Comparison of ENCODE assay signal across 9 cellular contexts in genomic region chr19:54464044-54464623, GRCh38. TPM values are rescaled to one million over a fixed set of nuclear protein-coding genes. Genes with fewer than 3 reads are reported as not detected.
DNase-seq lines count a peak whose midpoint lies in the region; ATAC-seq and TF ChIP-seq lines count a peak whose summit lies in the region.
"Had no signal": no experiment of that assay in that cellular context is flagged by ENCODE, and none has a peak within 500 bp of the region (broad histone marks: within the 10 kb centered on the region; RNA-seq: fewer than 3 reads in every experiment).

No MANE protein-coding gene starts in this region.

- peak overlapping the region; percentile 37 for H2BK5ac ChIP-seq in IMR-90 (ENCODE audit: low read depth, low read length, poor library complexity, severe bottlenecking)

- no peak for TF ChIP-seq POLR2A in IMR-90 (IDR thresholded peaks at IDR 0.05; ENCODE audit: low read depth, low read length)

- peaks cover 28% of the 10 kb centered on the region for H3K4me1 Mint-ChIP-seq in nephron

- H3K4me3 Mint-ChIP-seq in nephron = peak overlapping the region; percentile 88

- no peak overlapping the region for H3K23ac ChIP-seq in IMR-90 (ENCODE audit: low read depth, low read length)

- no peak overlapping the region for H3K18ac ChIP-seq in IMR-90 (ENCODE audit: low read depth, low read length)

- H4K20me1 ChIP-seq in IMR-90 (ENCODE audit: insufficient read depth, low read length) = peaks cover 33% of the 10 kb centered on the region

- peak overlapping the region; percentile 18 for H3K27ac ChIP-seq in IMR-90 (ENCODE audit: insufficient read depth, low read length)

- dilution Hi-C loops in IMR-90 (cut with HindIII; ENCODE audit: low sequenced_read_pairs, unreplicated experiment) = no loop called here

- H4K8ac ChIP-seq in IMR-90 (ENCODE audit: low read depth in 2 of 2, low read length in 2 of 2) = peak overlapping the region in 1 of 2 experiments; percentile 67; a peak in 1 of 4 replicates

- H2AK9ac ChIP-seq in IMR-90 (replicated peaks; ENCODE audit: low read depth, low read length, poor library complexity) = peak overlapping the region; percentile 90

- H3K27me3 Mint-ChIP-seq in nephron (ENCODE audit: low read depth) = peaks cover 4% of the 10 kb centered on the region

- intact Hi-C loops in IMR-90 (cut with micrococcal nuclease) = loop anchor here (10.0 kb wide), 1 partner anchor 621 kb away; no protein-coding TSS in a partner anchor

- CTCF ChIA-PET in IMR-90 (lab: Yijun Ruan, JAX) = interaction anchor here (0.7 to 0.8 kb wide), 2 partner anchors 9 to 16 kb away, joined by 3 to 4 read pairs; partner anchors contain the start of genes CDC42EP5 and LENG8

- no peaks in the 10 kb centered on the region for H3K9me3 Mint-ChIP-seq in nephron

- WGBS in IMR-90 (ENCODE audit: extremely low coverage in 2 of 2, insufficient read length in 1 of 2), 2 experiments = 2% methylated on average over 16 of the region's 26 CpGs; no CpG with 5 or more reads in 1 of the 2 experiments

- H2BK20ac ChIP-seq in IMR-90 (ENCODE audit: low read depth, low read length) = no peak overlapping the region

- H3K4me1 ChIP-seq in IMR-90 (ENCODE audit: control insufficient read depth, insufficient read depth, low read length) = peaks cover 18% of the 10 kb centered on the region

- ATAC-seq in GM21619 (IDR thresholded peaks at IDR 0.05; ENCODE audit: unreplicated experiment) (peak; percentile 44), IMR-90 (ENCODE audit: low read depth) (peak; percentile 22)

- H4K5ac ChIP-seq in IMR-90 (ENCODE audit: low read depth, low read length) = no peak overlapping the region

- no peak overlapping the region for H2BK15ac ChIP-seq in IMR-90 (ENCODE audit: low read depth, low read length)

- H3K56ac ChIP-seq in IMR-90 (ENCODE audit: extremely low read depth, insufficient read depth, low read length) = no peak overlapping the region

- H2BK120ac ChIP-seq in IMR-90 (ENCODE audit: low read depth, low read length) = no peak overlapping the region

- peaks cover 11 to 28% of the 10 kb centered on the region in 2 experiments; a peak in 3 of 4 replicates for H3K79me1 ChIP-seq in IMR-90 (ENCODE audit: low read depth in 1 of 2, low read length in 2 of 2)

- no peak overlapping the region for H3K9ac ChIP-seq in IMR-90 (ENCODE audit: low read depth, low read length)

- no peaks in the 10 kb centered on the region; the same call in 1 of the 2 replicates for H3K9me1 ChIP-seq in IMR-90 (ENCODE audit: insufficient read depth, low read length)

- in situ Hi-C loops in IMR-90 (cut with MboI; ENCODE audit: low sequenced_read_pairs) = loop anchor here (25.0 kb wide), 4 partner anchors 352 to 1673 kb away; partner anchors contain the start of genes NAT14, NDUFA3, OSCAR and PRPF31

- no TSS peak for BruUV-seq in IMR-90 (replicated peaks; lab: Mats Ljungman, UMichigan)

- TF ChIP-seq CTCF in IMR-90 (conservative IDR thresholded peaks at IDR 0.05; ENCODE audit: low read depth, low read length) (no peak), fibroblast of mammary gland (conservative IDR thresholded peaks at IDR 0.05; ENCODE audit: control insufficient read depth, insufficient read depth, low read depth, low read length) (no peak), nephron (IDR thresholded peaks at IDR 0.05; ENCODE audit: unreplicated experiment in 3 of 3) (no peak)

- H3K4me3 ChIP-seq in IMR-90 (ENCODE audit: insufficient read depth, low read depth, low read length) (peak overlapping the region; percentile 48), fibroblast of mammary gland (ENCODE audit: control insufficient read depth, low read depth, low read length) (peak overlapping the region; percentile 51)

- 0 out of 2 replicates have a peak overlapping the region, but pooled peaks have one; percentile 32 for H2AK5ac ChIP-seq in IMR-90 (ENCODE audit: low read depth, low read length)

- H3K27me3 ChIP-seq in IMR-90 (ENCODE audit: control insufficient read depth, insufficient read depth, low read length) = no peaks in the 10 kb centered on the region

- peaks cover 31% of the 10 kb centered on the region for H3K36me3 ChIP-seq in IMR-90 (ENCODE audit: control insufficient read depth, insufficient read depth, low read length)

- POLR2A ChIA-PET in IMR-90 (lab: Charles Lee; ENCODE audit: unreplicated experiment) = interaction anchor here (0.6 to 1.0 kb wide), 3 partner anchors 15 to 33 kb away, joined by 3 to 6 read pairs (median 3); partner anchors contain the start of gene LENG8

- H4K91ac ChIP-seq in IMR-90 (ENCODE audit: insufficient read depth, low read depth, low read length) = no peak overlapping the region

- peak overlapping the region; percentile 95 to 99 (median 97) for H3K27ac Mint-ChIP-seq in nephron

- H2AFZ ChIP-seq in IMR-90 (replicated peaks; ENCODE audit: low read length, poor library complexity) = peak overlapping the region; percentile 88

- no peak overlapping the region; the same call in 1 of the 2 replicates for H3K14ac ChIP-seq in IMR-90 (replicated peaks; ENCODE audit: low read depth, low read length)

- peaks cover 31% of the 10 kb centered on the region for H3K36me3 Mint-ChIP-seq in nephron (ENCODE audit: low read depth)

- no peaks in the 10 kb centered on the region for H3K9me3 ChIP-seq in IMR-90 (ENCODE audit: control insufficient read depth, insufficient read depth, low read length)

- H3K4ac ChIP-seq in IMR-90 (ENCODE audit: low read depth, low read length) = peak overlapping the region; percentile 50

- DNase-seq in DMS53 (lab: John Stamatoyannopoulos, UW) (peak; percentile 90), IMR-90 (peak; percentile 49), RKO (ENCODE audit: low spot score) (peak; percentile 90), fibroblast of mammary gland (ENCODE audit: low read depth) (peak; percentile 40), stromal cell of bone marrow (ENCODE audit: low read depth) (peak; percentile 38)
- peak; percentile 41 to 66 for DNase-seq in activated T-helper 1 cell treated with anti-CD3 and anti-CD28 coated beads, Interleukin-2, amount 50 U/mL, for 16 hours (ENCODE audit: low read depth in 1 of 2, low spot score in 1 of 2)

- peak overlapping the region; percentile 84 for H3K4me2 ChIP-seq in IMR-90 (ENCODE audit: low read depth, low read length)

- TF ChIP-seq RAD21 in IMR-90 (IDR thresholded peaks at IDR 0.05; ENCODE audit: low read length) = no peak

TF ChIP-seq in IMR-90, 13 proteins besides CTCF, POLR2A, EP300 and RAD21:
- TF ChIP-seq MAZ (IDR thresholded peaks at IDR 0.05; ENCODE audit: borderline replicate concordance, low read depth, low read length) (no peak), MAFK (IDR thresholded peaks at IDR 0.05; ENCODE audit: low read depth, low read length) (no peak), RCOR1 (IDR thresholded peaks at IDR 0.05; ENCODE audit: insufficient replicate concordance, low read length) (no peak), BHLHE40 (IDR thresholded peaks at IDR 0.05; ENCODE audit: low read depth, low read length) (no peak), USF2 (IDR thresholded peaks at IDR 0.05; ENCODE audit: low read depth, low read length) (no peak), MXI1 (IDR thresholded peaks at IDR 0.05; ENCODE audit: borderline replicate concordance, low read depth, low read length) (no peak), FOS (IDR thresholded peaks at IDR 0.05; ENCODE audit: low read depth, low read length) (no peak), NFE2L2 (IDR thresholded peaks at IDR 0.05; ENCODE audit: low read depth, low read length) (no peak), RFX5 (IDR thresholded peaks at IDR 0.05; ENCODE audit: low read depth, low read length) (no peak), CEBPB (IDR thresholded peaks at IDR 0.05; ENCODE audit: low read depth, low read length) (no peak)

RNA-seq across cellular contexts. Expression of gene LENG9, which starts 0.6 kb away (rescaled TPM):
- 0.83 and 1.1 TPM in 2 replicates for total RNA-seq in IMR-90 (2012; rRNA removed)
- polyA plus RNA-seq in IMR-90 (2012; rRNA removed) = 0.69 and 0.94 TPM in 2 replicates
- polyA plus RNA-seq in IMR-90 (2012; cell fraction: cytosol; rRNA removed) = 0.29 and 1.4 TPM in 2 replicates
- 0.34 and 0.86 TPM in 2 replicates for polyA plus RNA-seq in IMR-90 (2012; cell fraction: nucleus; rRNA removed; ENCODE audit: low replicate concordance)

RNA-seq across cellular contexts. Expression of gene CDC42EP5, which starts 9.0 kb away (rescaled TPM):
- 7.2 and 7.8 TPM in 2 replicates for total RNA-seq in IMR-90 (2012; rRNA removed)
- 25.3 and 45.3 TPM in 2 replicates for polyA plus RNA-seq in IMR-90 (2012; rRNA removed)
- polyA plus RNA-seq in IMR-90 (2012; cell fraction: cytosol; rRNA removed) = 68.0 and 69.8 TPM in 2 replicates
- 13.3 and 20.0 TPM in 2 replicates for polyA plus RNA-seq in IMR-90 (2012; cell fraction: nucleus; rRNA removed; ENCODE audit: low replicate concordance)

RNA-seq across cellular contexts. Expression of gene LENG8, which starts 15.1 kb away (rescaled TPM):
- 17.5 and 21.1 TPM in 2 replicates for total RNA-seq in IMR-90 (2012; rRNA removed)
- polyA plus RNA-seq in IMR-90 (2012; rRNA removed) = 93.9 and 108 TPM in 2 replicates
- 13.4 and 19.9 TPM in 2 replicates for polyA plus RNA-seq in IMR-90 (2012; cell fraction: cytosol; rRNA removed)
- 1,067 and 1,629 TPM in 2 replicates for polyA plus RNA-seq in IMR-90 (2012; cell fraction: nucleus; rRNA removed; ENCODE audit: low replicate concordance)

RNA-seq across cellular contexts. Expression of gene LAIR2, which starts 38.5 kb away (rescaled TPM):
- total RNA-seq in IMR-90 (2012; rRNA removed) = not detected in 2 replicates
- not detected in 2 replicates for polyA plus RNA-seq in IMR-90 (2012; rRNA removed)
- not detected in 2 replicates for polyA plus RNA-seq in IMR-90 (2012; cell fraction: cytosol; rRNA removed)
- not detected in 2 replicates for polyA plus RNA-seq in IMR-90 (2012; cell fraction: nucleus; rRNA removed; ENCODE audit: low replicate concordance)
- total RNA-seq: pulmonary artery endothelial cell had no signal

RNA-seq across cellular contexts. Expression of gene TTYH1, which starts 48.9 kb away (rescaled TPM):
- not detected in 2 replicates for total RNA-seq in IMR-90 (2012; rRNA removed)
- not detected in 2 replicates for polyA plus RNA-seq in IMR-90 (2012; rRNA removed)
- polyA plus RNA-seq in IMR-90 (2012; cell fraction: cytosol; rRNA removed) = 0.05 TPM in 1 of 2 replicates, not detected in the other
- polyA plus RNA-seq in IMR-90 (2012; cell fraction: nucleus; rRNA removed; ENCODE audit: low replicate concordance) = 0.34 TPM in 1 of 2 replicates, not detected in the other
- total RNA-seq: pulmonary artery endothelial cell had no signal

Comparison
In these comparisons a context has a peak if more than half of its experiments do, and no peak if none do; other contexts are left out.
1. Peak in every context shown above with its lines: DNase-seq, ATAC-seq, H3K4me3 ChIP-seq and H3K27ac ChIP-seq.
2. DNase-seq: peak in every context shown above with its lines; median percentile 90 in DMS53; 90 in RKO; 54 in activated T-helper 1 cell treated with anti-CD3 and anti-CD28 coated beads, Interleukin-2, amount 50 U/mL, for 16 hours; 49 in IMR-90; 40 in fibroblast of mammary gland; 38 in stromal cell of bone marrow.